In the genomic region with DNA sequence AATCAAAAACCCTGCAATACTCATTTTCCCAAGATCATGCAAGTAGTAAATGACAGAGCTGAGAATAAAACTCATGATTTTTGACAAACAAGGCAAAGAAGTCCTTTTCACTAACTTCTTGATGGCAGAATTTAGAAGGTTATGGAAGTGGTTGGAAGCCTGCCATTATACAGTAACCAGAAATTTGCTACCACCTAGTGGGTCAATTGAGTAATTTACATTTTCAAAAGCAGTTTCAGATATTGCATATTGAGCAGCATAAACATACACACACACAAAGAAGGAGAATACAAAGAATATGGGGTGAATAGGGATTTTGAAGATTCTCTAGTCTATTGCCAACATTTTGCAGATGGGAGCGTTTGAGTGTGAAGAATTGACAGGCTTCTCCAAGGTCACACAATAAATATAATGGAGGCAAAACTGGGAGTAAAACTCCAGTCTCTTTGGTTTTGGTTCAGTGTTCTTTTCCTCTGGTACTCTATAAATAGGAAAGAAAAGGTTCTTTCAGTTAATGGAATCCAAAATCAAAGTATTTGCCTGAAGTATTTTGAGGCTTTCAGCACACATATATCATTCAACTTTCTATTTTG, we compare ENCODE assay signal across 8 cellular contexts.
DNase-seq lines count a peak whose midpoint lies in the region; ATAC-seq, FAIRE-seq and TF ChIP-seq lines count a peak whose summit lies in the region.

No MANE protein-coding gene starts in this region.

- H3K27me3 Mint-ChIP-seq in activated naive CD8-positive, alpha-beta T cell treated with anti-CD3 and anti-CD28 coated beads, Interleukin-2, amount 50 U/mL, for 24 hours: peaks cover 2% of the 10 kb centered on the region

- H3K36me3 ChIP-seq in bronchial epithelial cell (ENCODE audit: control insufficient read depth, insufficient read depth, low read length): no peaks in the 10 kb centered on the region

- H3K4me1 Mint-ChIP-seq in activated naive CD8-positive, alpha-beta T cell treated with anti-CD3 and anti-CD28 coated beads, Interleukin-2, amount 50 U/mL, for 24 hours: no peaks in the 10 kb centered on the region

- H3K36me3 Mint-ChIP-seq in activated naive CD8-positive, alpha-beta T cell treated with anti-CD3 and anti-CD28 coated beads, Interleukin-2, amount 50 U/mL, for 24 hours (ENCODE audit: low read depth): no peaks in the 10 kb centered on the region

- peak; percentile 67 for ATAC-seq in HG02973 (IDR thresholded peaks at IDR 0.05; ENCODE audit: unreplicated experiment)
- ATAC-seq in activated naive CD8-positive, alpha-beta T cell treated with anti-CD3 and anti-CD28 coated beads, Interleukin-2, amount 50 U/mL, for 24 hours: no peak

- peak; percentile 43; the same call in 2 of the 3 replicates for TF ChIP-seq CTCF in GM12872 (IDR thresholded peaks at IDR 0.05; ENCODE audit: insufficient read depth, low read depth, low read length)
- TF ChIP-seq CTCF in bronchial epithelial cell (IDR thresholded peaks at IDR 0.05; ENCODE audit: insufficient read depth, low read length, severe bottlenecking): peak; percentile 32

- no peaks in the 10 kb centered on the region for H3K27me3 ChIP-seq in bronchial epithelial cell (ENCODE audit: control insufficient read depth, insufficient read depth, low read length)

- no peaks in the 10 kb centered on the region for H3K9me3 Mint-ChIP-seq in activated naive CD8-positive, alpha-beta T cell treated with anti-CD3 and anti-CD28 coated beads, Interleukin-2, amount 50 U/mL, for 24 hours

- FAIRE-seq in A204.1 (lab: Jason Lieb, UNC): peak; percentile 89
- no peak for FAIRE-seq in bronchial epithelial cell (lab: Jason Lieb, UNC)

- no peak overlapping the region for H3K4me3 ChIP-seq in bronchial epithelial cell (ENCODE audit: low read depth, low read length)

- no peak overlapping the region for H3K4me3 Mint-ChIP-seq in activated naive CD8-positive, alpha-beta T cell treated with anti-CD3 and anti-CD28 coated beads, Interleukin-2, amount 50 U/mL, for 24 hours

- DNase-seq in NCI-H345 treated with DMSO at 0.1 percent for 48 hours (lab: John Stamatoyannopoulos, UW; ENCODE audit: unreplicated experiment): peak; percentile 63
- DNase-seq in bronchial epithelial cell (ENCODE audit: low read depth): peak; percentile 57
- peak; percentile 74 for DNase-seq in medulla oblongata (ENCODE audit: extremely low spot score)
- DNase-seq in KG1 (lab: John Stamatoyannopoulos, UW): no peak
- DNase-seq in activated naive CD8-positive, alpha-beta T cell treated with anti-CD3 and anti-CD28 coated beads, Interleukin-2, amount 50 U/mL, for 24 hours: no peak

- no peak overlapping the region for H3K27ac Mint-ChIP-seq in activated naive CD8-positive, alpha-beta T cell treated with anti-CD3 and anti-CD28 coated beads, Interleukin-2, amount 50 U/mL, for 24 hours

Comparison
In these comparisons a context has a peak if more than half of its experiments do, and no peak if none do; other contexts are left out.
1. DNase-seq: peak in NCI-H345 treated with DMSO at 0.1 percent for 48 hours (single experiment), bronchial epithelial cell (single experiment) and medulla oblongata (single experiment); none in KG1 (single experiment) and activated naive CD8-positive, alpha-beta T cell treated with anti-CD3 and anti-CD28 coated beads, Interleukin-2, amount 50 U/mL, for 24 hours (single experiment).